ENCODE assay signal across 8 cellular contexts in genomic region chr20:16518068-16518783, GRCh38. TPM values are rescaled to one million over a fixed set of nuclear protein-coding genes. Genes with fewer than 3 reads are reported as not detected.
DNase-seq lines count a peak whose midpoint lies in the region; TF ChIP-seq lines count a peak whose summit lies in the region.

No MANE protein-coding gene starts in this region.

- WGBS in GM23248 (ENCODE audit: low coverage in 1 of 2, low lambda C conversion rate in 2 of 2, missing lambda C conversion rate in 2 of 2), 2 experiments, result 81 to 82% methylated on average over 12 of the region's 12 CpGs
- WGBS in adrenal gland, 4 donors, result 72 to 80% (median 79%) methylated on average over 8 to 12 of the region's 12 CpGs
- WGBS in suprapubic skin, result 82% methylated on average over 12 of the region's 12 CpGs
- 81 to 82% methylated on average over 9 to 12 of the region's 12 CpGs for WGBS in lower leg skin, 2 donors

- H3K4me3 ChIP-seq in GM23248, result no peak overlapping the region
- no peak overlapping the region for H3K4me3 ChIP-seq in adrenal gland
- H3K4me3 ChIP-seq in suprapubic skin, result no peak overlapping the region
- H3K4me3 ChIP-seq in lower leg skin (ENCODE audit: low read depth, poor library complexity, severe bottlenecking), result no peak overlapping the region

- H3K79me2 ChIP-seq in GM23248 (ENCODE audit: insufficient read depth), result no peaks in the 10 kb centered on the region

- in situ Hi-C loops in Caki2 (cut with HindIII; ENCODE audit: low pct_unique_long_range_greater_than_20kb, low sequenced_read_pairs), result no loop called here
- in situ Hi-C loops in GM23248 (cut with MboI), result no loop called here

- H3K27me3 ChIP-seq in GM23248 (replicated peaks; ENCODE audit: insufficient read depth), result no peaks in the 10 kb centered on the region
- H3K27me3 ChIP-seq in adrenal gland, result no peaks in the 10 kb centered on the region
- H3K27me3 ChIP-seq in suprapubic skin, result no peaks in the 10 kb centered on the region

- H3F3A ChIP-seq in GM23248 (ENCODE audit: insufficient read depth), result no peaks in the 10 kb centered on the region

- H3K27ac Mint-ChIP-seq in mesothelial cell of epicardium, result no peak overlapping the region

- no peak for TF ChIP-seq POLR2A in adrenal gland (IDR thresholded peaks at IDR 0.05)
- no peak for TF ChIP-seq POLR2A in suprapubic skin (IDR thresholded peaks at IDR 0.05)
- no peak for TF ChIP-seq POLR2A in lower leg skin (IDR thresholded peaks at IDR 0.05)

- no peaks in the 10 kb centered on the region for H3K27me3 Mint-ChIP-seq in mesothelial cell of epicardium (ENCODE audit: low read depth)

- TF ChIP-seq CTCF in adrenal gland (IDR thresholded peaks at IDR 0.05) (peak; percentile 45 to 68 (median 60)), suprapubic skin (IDR thresholded peaks at IDR 0.05) (peak; percentile 41 to 42), lower leg skin (IDR thresholded peaks at IDR 0.05) (no peak), mesothelial cell of epicardium (IDR thresholded peaks at IDR 0.05; ENCODE audit: unreplicated experiment) (no peak)

- H3K4me1 ChIP-seq in GM23248 (ENCODE audit: insufficient read depth) (no peaks in the 10 kb centered on the region), adrenal gland (replicated peaks in 1 of 2) (peaks cover 0 to 7% of the 10 kb centered on the region in 2 donors), suprapubic skin (no peaks in the 10 kb centered on the region)

- H3K36me3 Mint-ChIP-seq in mesothelial cell of epicardium, result peaks cover 30% of the 10 kb centered on the region

- no peak for TF ChIP-seq EP300 in suprapubic skin (IDR thresholded peaks at IDR 0.05)

- H3K27ac ChIP-seq in GM23248 (no peak overlapping the region), adrenal gland (no peak overlapping the region), suprapubic skin (no peak overlapping the region)

- H3K4me3 Mint-ChIP-seq in mesothelial cell of epicardium, result no peak overlapping the region

- no peaks in the 10 kb centered on the region for H3K36me3 ChIP-seq in GM23248 (ENCODE audit: low read depth)
- no peaks in the 10 kb centered on the region for H3K36me3 ChIP-seq in adrenal gland (replicated peaks in 1 of 2)
- peaks cover 6% of the 10 kb centered on the region for H3K36me3 ChIP-seq in suprapubic skin

- H3K4me2 ChIP-seq in GM23248 (ENCODE audit: unreplicated experiment), result no peak overlapping the region

- H3K4me1 Mint-ChIP-seq in mesothelial cell of epicardium, result peaks cover 2% of the 10 kb centered on the region

- intact Hi-C loops in adrenal gland (cut with DNase I), result loop anchor here in 1 of 2 donors (5.0 to 10.0 kb wide), 2 partner anchors 119 to 247 kb away; no protein-coding TSS in a partner anchor
- intact Hi-C loops in lower leg skin (cut with DNase I; ENCODE audit: low total_unique reads), result no loop called here

- no peaks in the 10 kb centered on the region for H3K9me2 ChIP-seq in GM23248 (ENCODE audit: insufficient read depth)

- H4K20me1 ChIP-seq in GM23248 (ENCODE audit: insufficient read depth), result no peaks in the 10 kb centered on the region

- H3K9me3 ChIP-seq in GM23248 (ENCODE audit: low read depth) (no peaks in the 10 kb centered on the region), adrenal gland (replicated peaks in 1 of 3) (no peaks in the 10 kb centered on the region), suprapubic skin (no peaks in the 10 kb centered on the region)

- peaks cover 17% of the 10 kb centered on the region for H3K9me3 Mint-ChIP-seq in mesothelial cell of epicardium

- DNase-seq in Caki2 (ENCODE audit: low read depth), result peak; percentile 46
- DNase-seq in GM23248, result peak; percentile 60
- DNase-seq in NCI-H345 (lab: John Stamatoyannopoulos, UW), result peak; percentile 45
- peak in 5 of 7 donors; percentile 41 to 73 (median 57) for DNase-seq in adrenal gland
- peak; percentile 38 for DNase-seq in iPS DF 4.7 (ENCODE audit: extremely low read depth, low spot score)
- no peak for DNase-seq in suprapubic skin (ENCODE audit: low spot score in 2 of 2)
- DNase-seq in lower leg skin (ENCODE audit: low spot score in 2 of 2), result no peak
- no peak for DNase-seq in mesothelial cell of epicardium (ENCODE audit: low spot score in 2 of 2, unreplicated experiment in 2 of 2)

- no peak overlapping the region for H2AFZ ChIP-seq in GM23248

- H3K9ac ChIP-seq in GM23248, result no peak overlapping the region

RNA-seq across cellular contexts. Expression of gene KIF16B, which starts 55.0 kb away (rescaled TPM):
- 2.4 and 10.6 TPM in 2 replicates for total RNA-seq in Caki2 (2014; rRNA removed; shearing (Covaris generic); ENCODE audit: low replicate concordance)
- total RNA-seq in GM23248 (2014; rRNA removed; shearing (Covaris generic)), result 1.7 and 3.9 TPM in 2 replicates
- polyA plus RNA-seq in GM23248 (2016; fragmentation: Nextera tagmentation; extraction: Ambion mirVana) (2.6 and 3.0 TPM in 2 replicates), adrenal gland (100 to 1,000 TPM in 1 of 3 donors, 10 to 100 TPM in 1, 1 to 10 TPM in 1; 8.6 to 113 (median 22.8) TPM)
- total RNA-seq in adrenal gland (100 to 1,000 TPM in 1 of 8 donors, 10 to 100 TPM in 7; 22.3 to 104 (median 37.5) TPM), suprapubic skin (10 to 100 TPM; 23.7 to 64.0 (median 38.2) TPM), lower leg skin (10 to 100 TPM; 22.2 to 59.2 (median 31.4) TPM), mesothelial cell of epicardium (12.8 to 13.9 TPM (median 12.9 TPM) in 3 replicates)

Comparison
In these comparisons a context has a peak if more than half of its experiments do, and no peak if none do; other contexts are left out.
1. DNase-seq: peak in Caki2 (single experiment), GM23248 (single experiment), NCI-H345 (single experiment), adrenal gland (5 of 7) and iPS DF 4.7 (single experiment); none in suprapubic skin (0 of 2), lower leg skin (0 of 2) and mesothelial cell of epicardium (0 of 2).
2. CTCF ChIP-seq: peak in adrenal gland (6 of 6) and suprapubic skin (2 of 2); none in lower leg skin (0 of 3) and mesothelial cell of epicardium (single experiment).